ENCODE assay signal across 9 cellular contexts in the genomic region with DNA sequence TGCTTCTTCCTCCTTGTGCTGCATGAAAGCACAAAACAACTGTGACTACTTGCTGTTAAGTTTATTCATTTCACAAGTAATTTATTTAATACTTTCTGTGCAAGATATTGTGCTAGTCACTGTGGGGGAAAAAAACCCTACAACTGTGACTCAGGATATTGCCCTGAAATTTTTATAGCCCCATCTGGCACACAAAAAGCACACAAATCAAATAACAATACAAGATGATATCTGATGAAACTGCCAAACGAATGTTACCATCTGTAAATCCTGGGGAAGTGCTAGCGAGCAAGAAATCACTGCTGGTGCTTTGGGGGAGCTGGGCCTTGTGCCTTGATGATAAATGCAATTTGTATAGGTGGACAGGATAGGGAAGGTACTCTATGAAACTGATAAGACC.
DNase-seq lines count a peak whose midpoint lies in the region; ATAC-seq and TF ChIP-seq lines count a peak whose summit lies in the region.
"Had no signal": no experiment of that assay in that cellular context is flagged by ENCODE, and none has a peak within 500 bp of the region (broad histone marks: within the 10 kb centered on the region; RNA-seq: fewer than 3 reads in every experiment).

No MANE protein-coding gene starts in this region.

- H3K4me3 ChIP-seq in Caco-2 (ENCODE audit: low read depth, low read length): no peak overlapping the region
- peak overlapping the region; percentile 62 for H3K4me3 ChIP-seq in Jurkat, Clone E6-1 (ENCODE audit: low read length)
- no peak overlapping the region for H3K4me3 ChIP-seq in body of pancreas

- no peaks in the 10 kb centered on the region for H3K9me3 ChIP-seq in Caco-2
- no peaks in the 10 kb centered on the region for H3K9me3 ChIP-seq in body of pancreas

- CTCF ChIA-PET in Caco-2 (lab: Charles Lee): no interaction called here

- peaks cover 6% of the 10 kb centered on the region; the same call in 1 of the 2 replicates for H3K4me1 ChIP-seq in Caco-2
- H3K4me1 ChIP-seq in body of pancreas: peaks cover 38% of the 10 kb centered on the region

- H3K4me1 Mint-ChIP-seq in Caco-2 (ENCODE audit: low read depth, unreplicated experiment): peaks cover 12% of the 10 kb centered on the region
- H3K4me1 Mint-ChIP-seq in naive thymus-derived CD8-positive, alpha-beta T cell: peaks cover 20 to 78% (median 61%) of the 10 kb centered on the region in 4 donors

- no peaks in the 10 kb centered on the region for H3K9me3 Mint-ChIP-seq in Caco-2 (ENCODE audit: unreplicated experiment)
- no peaks in the 10 kb centered on the region for H3K9me3 Mint-ChIP-seq in naive thymus-derived CD8-positive, alpha-beta T cell

- intact Hi-C loops in Caco-2 (cut with micrococcal nuclease; ENCODE audit: unreplicated experiment): loop anchor here (2.0 kb wide), 3 partner anchors 35 to 67 kb away; no protein-coding TSS in a partner anchor
- intact Hi-C loops in body of pancreas (cut with DNase I): loop anchor here (10.0 kb wide), 1 partner anchor 69 kb away; no protein-coding TSS in a partner anchor
- intact Hi-C loops in posterior vena cava (cut with DNase I): loop anchor here in 1 of 2 donors (5.0 kb wide), 1 partner anchor 142 kb away; no protein-coding TSS in a partner anchor

- H3K27ac Mint-ChIP-seq in Caco-2 (ENCODE audit: unreplicated experiment): no peak overlapping the region
- peak overlapping the region; percentile 90 to 99 (median 97) for H3K27ac Mint-ChIP-seq in naive thymus-derived CD8-positive, alpha-beta T cell

- WGBS in body of pancreas, 2 donors: 15 to 30% methylated on average over 2 of the region's 2 CpGs

- H3K36me3 ChIP-seq in Caco-2 (ENCODE audit: control insufficient read depth, insufficient read depth, low read length): no peaks in the 10 kb centered on the region; the same call in 1 of the 2 replicates
- H3K36me3 ChIP-seq in body of pancreas (replicated peaks in 1 of 2; ENCODE audit: insufficient read depth in 1 of 2, low read depth in 2 of 2): no peaks in the 10 kb centered on the region

- no peak for DNase-seq in Caco-2
- DNase-seq in Jurkat, Clone E6-1 (ENCODE audit: low read depth, low spot score): peak; percentile 55
- DNase-seq in body of pancreas: no peak
- DNase-seq in naive thymus-derived CD8-positive, alpha-beta T cell: peak in 1 of 10 donors; percentile 21
- no peak for DNase-seq in effector CD4-positive, alpha-beta T cell
- DNase-seq in posterior vena cava (ENCODE audit: low spot score): no peak
- DNase-seq in DMS153 treated with DMSO at 0.1 percent for 48 hours (lab: John Stamatoyannopoulos, UW; ENCODE audit: unreplicated experiment): no peak

- peak overlapping the region; percentile 91 for H3K4me3 Mint-ChIP-seq in Caco-2 (ENCODE audit: unreplicated experiment)
- H3K4me3 Mint-ChIP-seq in naive thymus-derived CD8-positive, alpha-beta T cell: peak overlapping the region; percentile 89 to 100 (median 97)

- POLR2A ChIA-PET in Caco-2 (lab: Charles Lee): no interaction called here
- POLR2A ChIA-PET in naive thymus-derived CD8-positive, alpha-beta T cell (lab: Charles Lee): interaction anchor here (0.6 to 7.2 kb wide), 3 partner anchors 9 to 1267 kb away, joined by 3 to 231 read pairs (median 3); a partner anchor contains a TSS

- H3K27ac ChIP-seq in body of pancreas: peak overlapping the region in 3 of 4 donors; percentile 74 to 95 (median 91)
- H3K27ac ChIP-seq: KMS-11 had no signal

- peaks cover 5% of the 10 kb centered on the region for H3K27me3 Mint-ChIP-seq in Caco-2 (ENCODE audit: insufficient read depth, unreplicated experiment)
- H3K27me3 Mint-ChIP-seq in naive thymus-derived CD8-positive, alpha-beta T cell: no peaks in the 10 kb centered on the region

- ATAC-seq in body of pancreas: no peak
- ATAC-seq in naive thymus-derived CD8-positive, alpha-beta T cell: no peak
- no peak for ATAC-seq in GM21619 (IDR thresholded peaks at IDR 0.05; ENCODE audit: unreplicated experiment)

- no peaks in the 10 kb centered on the region for H3K36me3 Mint-ChIP-seq in Caco-2 (ENCODE audit: insufficient read depth, unreplicated experiment)
- no peaks in the 10 kb centered on the region for H3K36me3 Mint-ChIP-seq in naive thymus-derived CD8-positive, alpha-beta T cell

- TF ChIP-seq CTCF in Caco-2 (IDR thresholded peaks at IDR 0.05; ENCODE audit: insufficient read depth in 1 of 2, low read depth in 1 of 2, low read length in 1 of 2, severe bottlenecking in 1 of 2, unreplicated experiment in 1 of 2): no peak
- TF ChIP-seq CTCF in body of pancreas (IDR thresholded peaks at IDR 0.05): no peak

- BruUV-seq in Caco-2 (replicated peaks; lab: Mats Ljungman, UMichigan): no TSS peak

- H3K27me3 ChIP-seq in Caco-2 (replicated peaks; ENCODE audit: control insufficient read depth, insufficient read depth, low read length) (no peaks in the 10 kb centered on the region; the same call in none of the 2 replicates), body of pancreas (no peaks in the 10 kb centered on the region)

- no peak for TF ChIP-seq POLR2A in body of pancreas (IDR thresholded peaks at IDR 0.05)
